Comparison of ENCODE assay signal across 1 cellular context in the genomic region with DNA sequence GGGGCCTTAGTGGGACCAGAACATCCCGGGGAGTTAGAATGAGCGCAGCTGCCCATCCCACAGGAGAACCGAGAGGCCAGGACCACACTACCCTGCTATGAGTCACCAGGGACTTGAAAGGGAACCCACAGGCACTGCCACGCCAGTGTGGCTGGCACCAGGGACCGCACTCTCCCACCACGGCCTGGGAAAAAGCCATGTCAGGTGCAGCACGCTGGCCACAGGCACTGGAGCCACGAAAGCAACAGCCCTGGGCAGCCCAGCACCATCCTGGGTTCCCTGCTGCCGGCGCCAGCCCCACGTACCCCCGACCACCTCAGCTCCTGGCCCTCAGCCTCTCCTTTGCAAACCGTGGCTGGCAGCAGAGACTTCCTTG.
TF ChIP-seq lines count a peak whose summit lies in the region.

No MANE protein-coding gene starts in this region.

TF ChIP-seq in HEK293, 187 proteins besides CTCF, POLR2A, EP300 and RAD21:
- TF ChIP-seq PRDM1 (tag by site-specific recombination; IDR thresholded peaks at IDR 0.05) (no peak), SCRT2 (tag by site-specific recombination; IDR thresholded peaks at IDR 0.05) (peak; percentile 48; the same call in 1 of the 2 replicates), ZNF169 (tag by site-specific recombination; IDR thresholded peaks at IDR 0.05) (0 out of 2 replicates have a peak, but pooled peaks have one; percentile 39), ZBTB48 (tag by site-specific recombination; IDR thresholded peaks at IDR 0.05) (peak; percentile 52; the same call in 1 of the 2 replicates), BCL11A (tag by site-specific recombination; IDR thresholded peaks at IDR 0.05; ENCODE audit: low read depth) (no peak), ZSCAN16 (tag by site-specific recombination; IDR thresholded peaks at IDR 0.05) (no peak), ZNF600 (tag by site-specific recombination; IDR thresholded peaks at IDR 0.05) (peak; percentile 66; the same call in 1 of the 2 replicates)
- TF ChIP-seq, protein P1, sequence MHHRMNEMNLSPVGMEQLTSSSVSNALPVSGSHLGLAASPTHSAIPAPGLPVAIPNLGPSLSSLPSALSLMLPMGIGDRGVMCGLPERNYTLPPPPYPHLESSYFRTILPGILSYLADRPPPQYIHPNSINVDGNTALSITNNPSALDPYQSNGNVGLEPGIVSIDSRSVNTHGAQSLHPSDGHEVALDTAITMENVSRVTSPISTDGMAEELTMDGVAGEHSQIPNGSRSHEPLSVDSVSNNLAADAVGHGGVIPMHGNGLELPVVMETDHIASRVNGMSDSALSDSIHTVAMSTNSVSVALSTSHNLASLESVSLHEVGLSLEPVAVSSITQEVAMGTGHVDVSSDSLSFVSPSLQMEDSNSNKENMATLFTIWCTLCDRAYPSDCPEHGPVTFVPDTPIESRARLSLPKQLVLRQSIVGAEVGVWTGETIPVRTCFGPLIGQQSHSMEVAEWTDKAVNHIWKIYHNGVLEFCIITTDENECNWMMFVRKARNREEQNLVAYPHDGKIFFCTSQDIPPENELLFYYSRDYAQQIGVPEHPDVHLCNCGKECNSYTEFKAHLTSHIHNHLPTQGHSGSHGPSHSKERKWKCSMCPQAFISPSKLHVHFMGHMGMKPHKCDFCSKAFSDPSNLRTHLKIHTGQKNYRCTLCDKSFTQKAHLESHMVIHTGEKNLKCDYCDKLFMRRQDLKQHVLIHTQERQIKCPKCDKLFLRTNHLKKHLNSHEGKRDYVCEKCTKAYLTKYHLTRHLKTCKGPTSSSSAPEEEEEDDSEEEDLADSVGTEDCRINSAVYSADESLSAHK (tag by site-specific recombination; IDR thresholded peaks at IDR 0.05): no peak
- TF ChIP-seq, protein P2, sequence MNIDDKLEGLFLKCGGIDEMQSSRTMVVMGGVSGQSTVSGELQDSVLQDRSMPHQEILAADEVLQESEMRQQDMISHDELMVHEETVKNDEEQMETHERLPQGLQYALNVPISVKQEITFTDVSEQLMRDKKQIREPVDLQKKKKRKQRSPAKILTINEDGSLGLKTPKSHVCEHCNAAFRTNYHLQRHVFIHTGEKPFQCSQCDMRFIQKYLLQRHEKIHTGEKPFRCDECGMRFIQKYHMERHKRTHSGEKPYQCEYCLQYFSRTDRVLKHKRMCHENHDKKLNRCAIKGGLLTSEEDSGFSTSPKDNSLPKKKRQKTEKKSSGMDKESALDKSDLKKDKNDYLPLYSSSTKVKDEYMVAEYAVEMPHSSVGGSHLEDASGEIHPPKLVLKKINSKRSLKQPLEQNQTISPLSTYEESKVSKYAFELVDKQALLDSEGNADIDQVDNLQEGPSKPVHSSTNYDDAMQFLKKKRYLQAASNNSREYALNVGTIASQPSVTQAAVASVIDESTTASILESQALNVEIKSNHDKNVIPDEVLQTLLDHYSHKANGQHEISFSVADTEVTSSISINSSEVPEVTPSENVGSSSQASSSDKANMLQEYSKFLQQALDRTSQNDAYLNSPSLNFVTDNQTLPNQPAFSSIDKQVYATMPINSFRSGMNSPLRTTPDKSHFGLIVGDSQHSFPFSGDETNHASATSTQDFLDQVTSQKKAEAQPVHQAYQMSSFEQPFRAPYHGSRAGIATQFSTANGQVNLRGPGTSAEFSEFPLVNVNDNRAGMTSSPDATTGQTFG (tag by site-specific recombination; IDR thresholded peaks at IDR 0.05; ENCODE audit: borderline replicate concordance): no peak
